In genomic region chr1:38301040-38301439, GRCh38 we compare ENCODE assay signal across 25 cellular contexts.
DNase-seq lines count a peak whose midpoint lies in the region; ATAC-seq, FAIRE-seq and TF ChIP-seq lines count a peak whose summit lies in the region.
"Had no signal": no experiment of that assay in that cellular context is flagged by ENCODE, and none has a peak within 500 bp of the region (broad histone marks: within the 10 kb centered on the region; RNA-seq: fewer than 3 reads in every experiment).

No MANE protein-coding gene starts in this region.

- no peak overlapping the region for H3K14ac ChIP-seq in neuronal stem cell (ENCODE audit: low read length)

- no peak overlapping the region for H3K23ac ChIP-seq in neuronal stem cell (ENCODE audit: low read depth, low read length, poor library complexity)

- H3K4me3 ChIP-seq in GM23338 (no peak overlapping the region), HCT116 (replicated peaks in 1 of 2; ENCODE audit: low read depth in 1 of 2, low read length in 2 of 2) (no peak overlapping the region), K562 (no peak overlapping the region), neuronal stem cell (ENCODE audit: low read length in 2 of 2) (no peak overlapping the region)
- H3K4me3 ChIP-seq: A549; BLaER1 treated with 17β-estradiol and CSF1 and Interleukin-3, amounts not matched to agents 10 nM and 100 nM had no signal

- H3K9me1 ChIP-seq in K562 (ENCODE audit: control insufficient read depth, insufficient read depth, low read length), result no peaks in the 10 kb centered on the region

- H3K79me1 ChIP-seq in neuronal stem cell (ENCODE audit: low read depth, low read length), result no peaks in the 10 kb centered on the region

- no peak overlapping the region for H2BK12ac ChIP-seq in neuronal stem cell (ENCODE audit: low read length)

- H3K27ac ChIP-seq in GM23338 (ENCODE audit: low read depth) (no peak overlapping the region), HCT116 (ENCODE audit: low read depth, low read length) (no peak overlapping the region), K562 (ENCODE audit: extremely low read depth, low read depth, low read length) (no peak overlapping the region), neuronal stem cell (replicated peaks; ENCODE audit: low read length) (no peak overlapping the region)
- H3K27ac ChIP-seq: A549; BLaER1 treated with 17β-estradiol and CSF1 and Interleukin-3, amounts not matched to agents 10 nM and 100 nM had no signal

- peak overlapping the region; percentile 29 for H2AK5ac ChIP-seq in neuronal stem cell (ENCODE audit: low read depth, low read length)

- CTCF ChIA-PET in HCT116 (lab: Charles Lee), result no interaction called here
- CTCF ChIA-PET in K562 (lab: Yijun Ruan, JAX; ENCODE audit: low intra/inter-chr PET ratio), result no interaction called here

- no peak overlapping the region for H2BK5ac ChIP-seq in neuronal stem cell (ENCODE audit: low read length)

- H3K4me1 ChIP-seq in GM23338 (ENCODE audit: insufficient read depth) (peaks cover 7% of the 10 kb centered on the region), HCT116 (ENCODE audit: control insufficient read depth in 1 of 2, insufficient read depth in 2 of 2, low read length in 2 of 2) (no peaks in the 10 kb centered on the region), K562 (replicated peaks in 1 of 2; ENCODE audit: control insufficient read depth in 2 of 2, insufficient read depth in 2 of 2, low read length in 2 of 2) (peaks cover 0 to 3% of the 10 kb centered on the region in 2 experiments; a peak in 2 of 5 replicates), neuronal stem cell (ENCODE audit: control insufficient read depth in 2 of 2, insufficient read depth in 1 of 2, low read depth in 1 of 2, low read length in 2 of 2) (no peaks in the 10 kb centered on the region)
- H3K4me1 ChIP-seq: A549, BE2C had no signal

- TF ChIP-seq POLR2A in HCT116 (IDR thresholded peaks at IDR 0.05; ENCODE audit: borderline replicate concordance, extremely low read depth, insufficient read depth, insufficient read length), result no peak
- TF ChIP-seq POLR2A in K562 (conservative IDR thresholded peaks at IDR 0.05), result no peak

- H3K9me3 Mint-ChIP-seq in GM23338, result no peaks in the 10 kb centered on the region
- H3K9me3 Mint-ChIP-seq: CD4-positive, alpha-beta T cell; CD8-positive, alpha-beta memory T cell had no signal

- H3K36me3 Mint-ChIP-seq in GM23338 (ENCODE audit: low read depth), result no peaks in the 10 kb centered on the region
- H3K36me3 Mint-ChIP-seq: CD14-positive monocyte; CD8-positive, alpha-beta memory T cell had no signal

- no peaks in the 10 kb centered on the region for H4K20me1 ChIP-seq in GM23338 (replicated peaks; ENCODE audit: insufficient read depth)
- no peaks in the 10 kb centered on the region for H4K20me1 ChIP-seq in HCT116 (ENCODE audit: insufficient read depth)
- H4K20me1 ChIP-seq in K562 (replicated peaks; ENCODE audit: control insufficient read depth, insufficient read depth, low read length), result no peaks in the 10 kb centered on the region
- H4K20me1 ChIP-seq: BLaER1 treated with 17β-estradiol and CSF1 and Interleukin-3, amounts not matched to agents 10 nM and 100 nM had no signal

- no peak overlapping the region for H4K91ac ChIP-seq in neuronal stem cell (ENCODE audit: low read depth, low read length, poor library complexity)

- no peak overlapping the region for H3K4me2 ChIP-seq in GM23338
- no peak overlapping the region for H3K4me2 ChIP-seq in HCT116 (ENCODE audit: low read length)
- H3K4me2 ChIP-seq in K562 (ENCODE audit: insufficient read depth, low read length), result no peak overlapping the region
- no peak overlapping the region for H3K4me2 ChIP-seq in neuronal stem cell (ENCODE audit: insufficient read depth, low read length, poor library complexity, severe bottlenecking)
- H3K4me2 ChIP-seq: A549 had no signal

- WGBS in K562 (ENCODE audit: insufficient coverage, low coverage, missing lambda C conversion rate), result 64% methylated on average over 7 of the region's 7 CpGs
- no CpG with 5 or more reads among the region's 7 CpGs for WGBS in neuronal stem cell (ENCODE audit: extremely low coverage in 2 of 2, insufficient read length in 2 of 2, insufficient replicate concordance in 1 of 2), 2 donors

- H3K4me1 Mint-ChIP-seq in GM23338, result peaks cover 25% of the 10 kb centered on the region
- H3K4me1 Mint-ChIP-seq: CD14-positive monocyte; CD8-positive, alpha-beta memory T cell had no signal

- H3K4ac ChIP-seq in neuronal stem cell (ENCODE audit: low read length), result no peak overlapping the region

- TF ChIP-seq EP300 in K562 (IDR thresholded peaks at IDR 0.05; ENCODE audit: low read length), result no peak

- no peaks in the 10 kb centered on the region for H3F3A ChIP-seq in GM23338 (replicated peaks; ENCODE audit: low read depth)

- no peak for TF ChIP-seq CTCF in GM23338 (conservative IDR thresholded peaks at IDR 0.05; ENCODE audit: low read depth in 2 of 2)
- TF ChIP-seq CTCF in HCT116 (IDR thresholded peaks at IDR 0.05 in 2 of 3, conservative IDR thresholded peaks at IDR 0.05 in 1 of 3; ENCODE audit: borderline replicate concordance in 1 of 3, insufficient read depth in 1 of 3, low read depth in 2 of 3, low read length in 2 of 3), result no peak
- TF ChIP-seq CTCF in K562 (IDR thresholded peaks at IDR 0.05 in 2 of 3, conservative IDR thresholded peaks at IDR 0.05 in 1 of 3; ENCODE audit: insufficient read depth in 2 of 3, low read depth in 1 of 3, low read length in 3 of 3), result no peak

- H3K27ac Mint-ChIP-seq in GM23338, result no peak overlapping the region
- H3K27ac Mint-ChIP-seq: CD14-positive monocyte; CD4-positive, alpha-beta T cell; CD8-positive, alpha-beta memory T cell had no signal

- peaks cover 8% of the 10 kb centered on the region for H3K27me3 Mint-ChIP-seq in GM23338 (ENCODE audit: insufficient read depth, low read depth, poor library complexity)

- ATAC-seq in GM23338, result peak; percentile 76
- ATAC-seq in HCT116, result peak; percentile 22; the same call in 1 of the 2 replicates
- ATAC-seq in K562, result peak; percentile 57
- ATAC-seq: A549 had no signal

- no peak overlapping the region for H2BK120ac ChIP-seq in neuronal stem cell (ENCODE audit: low read depth, low read length)

- in situ Hi-C loops in K562 (cut with MboI), result no loop called here

- H3K79me2 ChIP-seq in GM23338 (replicated peaks; ENCODE audit: insufficient read depth), result no peaks in the 10 kb centered on the region
- no peaks in the 10 kb centered on the region for H3K79me2 ChIP-seq in HCT116 (ENCODE audit: insufficient read depth, low read length)
- H3K79me2 ChIP-seq in K562 (ENCODE audit: control insufficient read depth, insufficient read depth, low read length), result no peaks in the 10 kb centered on the region

- no peak overlapping the region for H2BK15ac ChIP-seq in neuronal stem cell (ENCODE audit: low read length)

- no peak for TF ChIP-seq RAD21 in HCT116 (IDR thresholded peaks at IDR 0.05; ENCODE audit: low read depth)
- TF ChIP-seq RAD21 in K562 (CRISPR knock-in tag; conservative IDR thresholded peaks at IDR 0.05 in 1 of 2, IDR thresholded peaks at IDR 0.05 in 1 of 2), result no peak

- no peaks in the 10 kb centered on the region for H3K36me3 ChIP-seq in GM23338 (ENCODE audit: insufficient read depth)
- H3K36me3 ChIP-seq in HCT116 (ENCODE audit: control insufficient read depth in 1 of 2, insufficient read depth in 2 of 2, low read length in 2 of 2), result no peaks in the 10 kb centered on the region
- H3K36me3 ChIP-seq in K562 (ENCODE audit: control insufficient read depth, insufficient read depth, low read length), result no peaks in the 10 kb centered on the region
- H3K36me3 ChIP-seq in neuronal stem cell (replicated peaks in 1 of 2; ENCODE audit: control insufficient read depth in 2 of 2, insufficient read depth in 2 of 2, low read length in 2 of 2), result peaks cover 0 to 3% of the 10 kb centered on the region in 2 donors
- H3K36me3 ChIP-seq: BE2C; BLaER1 treated with 17β-estradiol and CSF1 and Interleukin-3, amounts not matched to agents 10 nM and 100 nM had no signal

- no peaks in the 10 kb centered on the region for H3K9me2 ChIP-seq in GM23338 (ENCODE audit: insufficient read depth)
- H3K9me2 ChIP-seq in HCT116 (ENCODE audit: insufficient read depth), result no peaks in the 10 kb centered on the region

- H3K4me3 Mint-ChIP-seq in GM23338, result no peak overlapping the region
- H3K4me3 Mint-ChIP-seq: CD14-positive monocyte; CD4-positive, alpha-beta T cell; CD8-positive, alpha-beta memory T cell had no signal

- H3K18ac ChIP-seq in neuronal stem cell (ENCODE audit: low read length), result no peak overlapping the region

- no peak overlapping the region for H3K9ac ChIP-seq in HCT116 (ENCODE audit: low read length)
- H3K9ac ChIP-seq in K562 (ENCODE audit: insufficient read depth in 1 of 2, low read depth in 2 of 2, low read length in 2 of 2), result peak overlapping the region in 1 of 2 experiments; percentile 55; a peak in 1 of 4 replicates
- no peak overlapping the region for H3K9ac ChIP-seq in neuronal stem cell (ENCODE audit: low read depth, low read length, poor library complexity)
- H3K9ac ChIP-seq: BLaER1 treated with 17β-estradiol and CSF1 and Interleukin-3, amounts not matched to agents 10 nM and 100 nM had no signal

- H2AFZ ChIP-seq in GM23338 (peak overlapping the region; percentile 75; the same call in 1 of the 2 replicates), HCT116 (ENCODE audit: low read depth, low read length, poor library complexity, severe bottlenecking) (no peak overlapping the region), K562 (ENCODE audit: low read depth, low read length) (peak overlapping the region; percentile 5), neuronal stem cell (ENCODE audit: low read length) (no peak overlapping the region)

- BruUV-seq in HCT116 (replicated peaks; lab: Mats Ljungman, UMichigan) (no TSS peak), K562 (replicated peaks; lab: Mats Ljungman, UMichigan) (no TSS peak)

- POLR2A ChIA-PET in HCT116 (lab: Charles Lee) (no interaction called here), K562 (lab: Yijun Ruan, JAX) (interaction anchor here (0.7 to 1.2 kb wide), 2 partner anchors 8 to 703 kb away, joined by 4 to 6 read pairs; no protein-coding TSS in a partner anchor)

- RAD21 ChIA-PET in HCT116 (lab: Charles Lee; ENCODE audit: low non-redundant PET in 1 of 2, low total read pairs in 2 of 2, uncharacterized antibody in 2 of 2, unreplicated experiment in 2 of 2), result no interaction called here

- H3K9me3 ChIP-seq in HCT116 (ENCODE audit: control insufficient read depth in 1 of 2, insufficient read depth in 1 of 2, low read depth in 1 of 2, low read length in 2 of 2) (no peaks in the 10 kb centered on the region), K562 (replicated peaks; ENCODE audit: control insufficient read depth, insufficient read depth, low read depth, low read length) (no peaks in the 10 kb centered on the region), neuronal stem cell (replicated peaks in 1 of 2; ENCODE audit: control insufficient read depth in 2 of 2, insufficient read depth in 1 of 2, low read depth in 1 of 2, low read length in 2 of 2) (peaks cover 0 to 4% of the 10 kb centered on the region in 2 donors)
- H3K9me3 ChIP-seq: A549; BE2C; BLaER1 treated with 17β-estradiol and CSF1 and Interleukin-3, amounts not matched to agents 10 nM and 100 nM had no signal

- H4K8ac ChIP-seq in neuronal stem cell (ENCODE audit: low read depth, low read length), result no peak overlapping the region

- DNase-seq in GM23338 (ENCODE audit: low spot score) (peak; percentile 7), HCT116 (ENCODE audit: low read depth, low spot score) (no peak), K562 (ENCODE audit: extremely low read depth in 1 of 4, low spot score in 3 of 4) (no peak), neuronal stem cell (ENCODE audit: low spot score) (no peak), NCI-H128 (lab: John Stamatoyannopoulos, UW; ENCODE audit: unreplicated experiment) (no peak), DMS79 (lab: John Stamatoyannopoulos, UW) (no peak), KG1 (lab: John Stamatoyannopoulos, UW) (no peak)
- DNase-seq: 8988T; ACHN; AML-193; BE2C; CD4-positive, alpha-beta T cell; CD8-positive, alpha-beta memory T cell; DMS 273 treated with DMSO at 0.1 percent for 48 hours; DMS79 treated with DMSO at 0.1 percent for 48 hours; GF-D8; GOT3; HCEC 1CT had no signal

- intact Hi-C loops in HCT116 (cut with micrococcal nuclease) (no loop called here), K562 (cut with micrococcal nuclease) (no loop called here)

- H3K27me3 ChIP-seq in GM23338 (ENCODE audit: insufficient read depth) (no peaks in the 10 kb centered on the region), HCT116 (ENCODE audit: insufficient read depth, low read length) (peaks cover 68% of the 10 kb centered on the region), K562 (ENCODE audit: control insufficient read depth in 2 of 2, insufficient read depth in 2 of 2, low read length in 2 of 2) (no peaks in the 10 kb centered on the region), neuronal stem cell (ENCODE audit: control insufficient read depth in 3 of 3, insufficient read depth in 3 of 3, low read depth in 1 of 3, low read length in 3 of 3) (no peaks in the 10 kb centered on the region)
- H3K27me3 ChIP-seq: BE2C; BLaER1 treated with 17β-estradiol and CSF1 and Interleukin-3, amounts not matched to agents 10 nM and 100 nM had no signal

- FAIRE-seq in K562 (lab: Jason Lieb, UNC), result no peak
- FAIRE-seq: A549, D721Med, GM12891, GM18507, H54 had no signal

Comparison
In these comparisons a context has a peak if more than half of its experiments do, and no peak if none do; other contexts are left out.
1. ATAC-seq: peak in every context shown above with its lines; median percentile 76 in GM23338; 57 in K562; 22 in HCT116.
2. H2AFZ ChIP-seq: peak in GM23338 (single experiment) and K562 (single experiment); none in HCT116 (single experiment) and neuronal stem cell (single experiment).